In the genomic region with DNA sequence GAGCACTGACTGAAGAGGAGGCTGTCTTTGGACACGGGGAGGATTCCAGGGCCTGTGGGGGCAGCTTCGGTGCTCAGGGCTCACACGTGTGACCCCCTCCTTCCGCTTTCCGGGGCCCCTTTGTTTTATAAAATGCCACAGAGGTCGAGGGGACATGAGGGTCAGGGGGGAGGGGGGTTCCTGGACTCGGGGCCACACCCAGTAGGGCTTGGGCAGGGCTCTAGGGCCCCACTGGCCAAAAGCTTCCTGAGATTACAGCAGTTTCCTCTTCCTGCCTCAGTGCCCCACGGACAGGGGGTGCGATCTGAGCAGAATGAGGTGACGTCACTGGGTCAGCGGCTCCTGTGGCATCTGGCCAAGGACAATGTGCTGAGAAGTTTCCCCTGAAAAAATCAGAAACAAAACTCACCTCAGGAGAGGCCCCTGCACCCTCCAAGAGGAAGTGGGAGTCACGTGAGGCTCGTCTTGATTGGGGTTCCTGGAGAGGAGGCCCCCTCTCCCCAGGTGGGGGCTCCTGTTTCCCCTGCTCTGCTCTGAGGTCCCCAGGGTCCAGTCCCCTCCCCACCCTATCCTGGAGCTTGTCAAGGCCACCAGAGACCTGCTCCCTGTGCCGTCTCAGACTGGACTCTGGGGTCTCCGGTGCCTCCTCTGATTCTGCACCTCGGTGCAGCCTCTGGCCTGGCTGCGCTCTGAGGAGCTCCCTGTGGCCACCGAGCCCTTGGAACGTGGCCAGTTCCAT, we compare ENCODE assay signal across 8 cellular contexts. TPM values are rescaled to one million over a fixed set of nuclear protein-coding genes. Genes with fewer than 3 reads are reported as not detected.
A peak's percentile ranks its signal among the peaks of the same experiment; 100 is the strongest.
DNase-seq lines count a peak whose midpoint lies in the region; ATAC-seq lines count a peak whose summit lies in the region.

No MANE protein-coding gene starts in this region.

- no peaks in the 10 kb centered on the region for H3K9me3 Mint-ChIP-seq in immature natural killer cell

- peak; percentile 49 for DNase-seq in EH (ENCODE audit: low read depth)
- DNase-seq in NOMO-1 treated with DMSO at 0.1 percent for 48 hours (lab: John Stamatoyannopoulos, UW; ENCODE audit: unreplicated experiment) = peak; percentile 87
- DNase-seq in immature natural killer cell = peak; percentile 78 to 80 (median 78)
- DNase-seq in stimulated activated CD4-positive, alpha-beta T cell treated with anti-CD3 and anti-CD28 coated beads, Interleukin-15, amount 100 ng/mL, for 24 hours = peak; percentile 83
- no peak for DNase-seq in SHP77 (lab: John Stamatoyannopoulos, UW)

- peaks cover 11 to 22% (median 14%) of the 10 kb centered on the region in 3 donors for H3K27me3 Mint-ChIP-seq in immature natural killer cell (ENCODE audit: low read depth in 3 of 3)

- 5 to 22% (median 14%) methylated on average over 19 of the region's 19 CpGs for WGBS in adipose tissue, 3 donors

- no peaks in the 10 kb centered on the region for H3K36me3 Mint-ChIP-seq in immature natural killer cell

- peak overlapping the region; percentile 98 for H3K27ac ChIP-seq in adipose tissue (ENCODE audit: low read depth, low read length)

- peak overlapping the region; percentile 51 to 81 (median 71) for H3K4me3 Mint-ChIP-seq in immature natural killer cell

- peaks cover 75 to 83% of the 10 kb centered on the region in 2 donors for H3K4me1 Mint-ChIP-seq in immature natural killer cell

- peak overlapping the region; percentile 77 to 96 (median 92) for H3K27ac Mint-ChIP-seq in immature natural killer cell

- ATAC-seq in GM21717 (IDR thresholded peaks at IDR 0.05; ENCODE audit: unreplicated experiment) = peak; percentile 55
- ATAC-seq in GM18873 (IDR thresholded peaks at IDR 0.05; ENCODE audit: low FRiP score, unreplicated experiment) = no peak

RNA-seq across cellular contexts. Expression of gene IFITM3, which starts 6.4 kb away (rescaled TPM):
- 1,000 to 10,000 TPM in 2 of 3 donors, 100 to 1,000 TPM in 1; 569 to 2,459 (median 1,570) TPM for polyA plus RNA-seq in adipose tissue
- polyA plus RNA-seq in immature natural killer cell = 100 to 1,000 TPM; 138 to 675 (median 423) TPM

RNA-seq across cellular contexts. Expression of gene IFITM1, which starts 13.2 kb away (rescaled TPM):
- polyA plus RNA-seq in adipose tissue (100 to 1,000 TPM in 2 of 3 donors, 10 to 100 TPM in 1; 84.7 to 356 (median 325) TPM), immature natural killer cell (1,000 to 10,000 TPM; 2,792 to 4,533 (median 3,562) TPM)

RNA-seq across cellular contexts. Expression of gene IFITM2, which starts 19.4 kb away (rescaled TPM):
- polyA plus RNA-seq in adipose tissue (1,000 to 10,000 TPM in 2 of 3 donors, 100 to 1,000 TPM in 1; 208 to 1,862 (median 1,191) TPM), immature natural killer cell (1,000 to 10,000 TPM; 4,348 to 7,867 (median 6,958) TPM)

RNA-seq across cellular contexts. Expression of gene IFITM5, which starts 27.7 kb away (rescaled TPM):
- polyA plus RNA-seq in adipose tissue = under 1 TPM in 1 of 3 donors, not detected in 2; 0.35 TPM
- polyA plus RNA-seq in immature natural killer cell = not detected

RNA-seq across cellular contexts. Expression of gene PGGHG, which starts 38.1 kb away (rescaled TPM):
- polyA plus RNA-seq in adipose tissue = 100 to 1,000 TPM in 1 of 3 donors, 10 to 100 TPM in 2; 28.8 to 335 (median 51.2) TPM
- polyA plus RNA-seq in immature natural killer cell = 10 to 100 TPM in 2 of 3 donors, 1 to 10 TPM in 1; 8.1 to 17.4 (median 11.4) TPM

Comparison
In these comparisons a context has a peak if more than half of its experiments do, and no peak if none do; other contexts are left out.
1. DNase-seq: peak in EH (single experiment), NOMO-1 treated with DMSO at 0.1 percent for 48 hours (single experiment), immature natural killer cell (3 of 3) and stimulated activated CD4-positive, alpha-beta T cell treated with anti-CD3 and anti-CD28 coated beads, Interleukin-15, amount 100 ng/mL, for 24 hours (single experiment); none in SHP77 (0 of 2).
2. RNA of gene IFITM1, which starts 13.2 kb away (polyA plus RNA-seq): 2,792 to 4,533 TPM in immature natural killer cell; 84.7 to 356 TPM in adipose tissue; every median in the first group is over 4 times any median in the second.